9 cellular contexts compared by ENCODE assay signal in the genomic region with DNA sequence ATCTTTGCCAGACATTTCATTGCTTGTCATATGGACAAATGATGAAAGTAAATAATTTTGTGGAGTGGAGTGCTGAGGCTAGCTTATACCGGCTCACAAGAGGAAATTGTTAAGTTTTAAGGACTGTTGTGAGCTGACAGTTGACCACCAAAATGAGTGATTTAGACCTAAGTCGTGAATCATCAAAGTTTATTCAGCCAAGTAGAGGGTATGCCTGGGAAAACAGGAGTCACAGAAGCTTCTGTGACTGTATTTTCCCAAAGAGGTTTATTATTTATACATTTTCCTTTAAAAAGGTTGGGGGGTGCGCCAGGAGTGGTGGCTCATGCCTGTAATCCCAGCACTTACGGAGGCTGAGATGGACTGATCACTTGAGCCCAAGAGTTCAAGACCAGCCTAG.
"Had no signal": no experiment of that assay in that cellular context is flagged by ENCODE, and none has a peak within 500 bp of the region (broad histone marks: within the 10 kb centered on the region; RNA-seq: fewer than 3 reads in every experiment).

No MANE protein-coding gene starts in this region.

- H3K9me3 ChIP-seq: esophagus squamous epithelium, stomach had no signal

- H3K4me3 ChIP-seq: esophagus squamous epithelium, skin epidermis, stomach had no signal

- H3K27me3 ChIP-seq: esophagus squamous epithelium had no signal

- DNase-seq: amniotic stem cell; esophagus squamous epithelium; foreskin keratinocyte; head of caudate nucleus; mammary epithelial cell; naive thymus-derived CD4-positive, alpha-beta T cell; stimulated activated CD4-positive, alpha-beta T cell treated with anti-CD3 and anti-CD28 coated beads, Interleukin-4, amount 100 ng/mL, for 4 hours; stomach had no signal

- H3K36me3 ChIP-seq: esophagus squamous epithelium, stomach had no signal
